Comparison of ENCODE assay signal across 9 cellular contexts in the genomic region with DNA sequence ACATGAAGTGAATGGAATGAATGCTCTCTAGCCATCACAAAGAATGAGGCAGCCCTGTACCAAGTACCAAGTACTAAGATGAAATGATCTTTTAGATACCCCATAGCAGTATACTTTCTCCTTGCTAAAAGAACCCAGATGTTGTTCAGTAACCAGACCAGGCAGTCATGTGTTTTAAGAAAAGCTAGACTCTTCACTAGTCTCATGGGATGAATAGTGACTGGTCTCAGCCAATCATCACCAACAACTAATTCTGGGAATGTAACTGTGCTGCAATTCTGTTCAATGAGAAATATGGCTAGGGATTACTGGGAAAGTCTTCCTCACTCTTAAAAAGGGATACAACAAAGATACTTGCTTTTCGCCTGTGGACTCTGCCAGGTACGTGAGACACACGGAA. TPM values are rescaled to one million over a fixed set of nuclear protein-coding genes. Genes with fewer than 3 reads are reported as not detected.
"Had no signal": no experiment of that assay in that cellular context is flagged by ENCODE, and none has a peak within 500 bp of the region (broad histone marks: within the 10 kb centered on the region; RNA-seq: fewer than 3 reads in every experiment).

No MANE protein-coding gene starts in this region.

- H3K9me3 ChIP-seq: HAP-1 had no signal

- H3K36me3 ChIP-seq: HAP-1 had no signal

- H3K9ac ChIP-seq: GM23248 had no signal

- DNase-seq: GM23248, GOT3, H7, HFFc6 had no signal

- H3K4me3 ChIP-seq: GM23248, HAP-1 had no signal

- H3K4me1 ChIP-seq: HAP-1 had no signal

- FAIRE-seq: HepG2 had no signal

- ATAC-seq: HCT116, HepG2 had no signal

- H2AFZ ChIP-seq: GM23248 had no signal

- H3K27ac ChIP-seq: GM23248, HL-60 had no signal

RNA-seq across cellular contexts. Expression of a gene that starts 29.5 kb away (rescaled TPM):
- polyA plus RNA-seq: IgD-negative memory B cell had no signal
